ENCODE assay signal across 18 cellular contexts in genomic region chr10:86690231-86690630, GRCh38. TPM values are rescaled to one million over a fixed set of nuclear protein-coding genes. Genes with fewer than 3 reads are reported as not detected.
DNase-seq lines count a peak whose midpoint lies in the region; ATAC-seq and TF ChIP-seq lines count a peak whose summit lies in the region.
"Had no signal": no experiment of that assay in that cellular context is flagged by ENCODE, and none has a peak within 500 bp of the region (broad histone marks: within the 10 kb centered on the region; RNA-seq: fewer than 3 reads in every experiment).

No MANE protein-coding gene starts in this region.

- H3K23ac ChIP-seq in neuronal stem cell (ENCODE audit: low read depth, low read length, poor library complexity) = no peak overlapping the region

- no peak overlapping the region for H3K14ac ChIP-seq in neuronal stem cell (ENCODE audit: low read length)

- H3K36me3 ChIP-seq in heart right ventricle (peaks cover 0 to 27% (median 0%) of the 10 kb centered on the region in 9 donors), neuronal stem cell (replicated peaks in 1 of 2; ENCODE audit: control insufficient read depth in 2 of 2, insufficient read depth in 2 of 2, low read length in 2 of 2) (no peaks in the 10 kb centered on the region), thoracic aorta (peaks cover 29% of the 10 kb centered on the region)
- H3K36me3 ChIP-seq: Peyer's patch had no signal

- H3K9me3 Mint-ChIP-seq in activated naive CD4-positive, alpha-beta T cell treated with anti-CD3 and anti-CD28 coated beads, Interleukin-2, amount 50 U/mL, for 24 hours = no peaks in the 10 kb centered on the region
- no peaks in the 10 kb centered on the region for H3K9me3 Mint-ChIP-seq in activated naive CD4-positive, alpha-beta T cell treated with anti-CD3 and anti-CD28 coated beads, Interleukin-2, amount 50 U/mL, for 72 hours

- H3K27ac ChIP-seq in heart right ventricle (peak overlapping the region in 8 of 10 donors; percentile 13 to 93 (median 62)), neuronal stem cell (replicated peaks; ENCODE audit: low read length) (no peak overlapping the region), thoracic aorta (peak overlapping the region; percentile 34 to 36)
- H3K27ac ChIP-seq: Peyer's patch had no signal

- H3K4ac ChIP-seq in neuronal stem cell (ENCODE audit: low read length) = no peak overlapping the region

- H3K4me3 Mint-ChIP-seq in activated naive CD4-positive, alpha-beta T cell treated with anti-CD3 and anti-CD28 coated beads, Interleukin-2, amount 50 U/mL, for 24 hours = no peak overlapping the region

- no peak overlapping the region for H2BK120ac ChIP-seq in neuronal stem cell (ENCODE audit: low read depth, low read length)

- no peak for ATAC-seq in activated naive CD4-positive, alpha-beta T cell treated with anti-CD3 and anti-CD28 coated beads, Interleukin-2, amount 50 U/mL, for 72 hours
- ATAC-seq in heart right ventricle (peak; percentile 3 to 18 (median 6)), thoracic aorta (ENCODE audit: insufficient number of reproducible peaks, low FRiP score, low read depth) (no peak), GM19467 (IDR thresholded peaks at IDR 0.05; ENCODE audit: unreplicated experiment) (no peak)
- ATAC-seq: K562 had no signal

- H3K4me1 Mint-ChIP-seq in activated naive CD4-positive, alpha-beta T cell treated with anti-CD3 and anti-CD28 coated beads, Interleukin-2, amount 50 U/mL, for 24 hours = peaks cover 7% of the 10 kb centered on the region

- no peak overlapping the region for H4K91ac ChIP-seq in neuronal stem cell (ENCODE audit: low read depth, low read length, poor library complexity)

- H3K27ac Mint-ChIP-seq in activated naive CD4-positive, alpha-beta T cell treated with anti-CD3 and anti-CD28 coated beads, Interleukin-2, amount 50 U/mL, for 24 hours = peak overlapping the region; percentile 41
- H3K27ac Mint-ChIP-seq in activated naive CD4-positive, alpha-beta T cell treated with anti-CD3 and anti-CD28 coated beads, Interleukin-2, amount 50 U/mL, for 72 hours = peak overlapping the region in 1 of 2 donors; percentile 2

- no peak overlapping the region for H2AFZ ChIP-seq in neuronal stem cell (ENCODE audit: low read length)

- WGBS in heart right ventricle, 2 donors = 50 to 70% methylated on average over 5 of the region's 5 CpGs
- no CpG with 5 or more reads among the region's 5 CpGs for WGBS in neuronal stem cell (ENCODE audit: extremely low coverage in 2 of 2, insufficient read length in 2 of 2, insufficient replicate concordance in 1 of 2), 2 donors

- no peaks in the 10 kb centered on the region for H3K27me3 Mint-ChIP-seq in activated naive CD4-positive, alpha-beta T cell treated with anti-CD3 and anti-CD28 coated beads, Interleukin-2, amount 50 U/mL, for 24 hours

- intact Hi-C loops in heart right ventricle (cut with DNase I) = loop anchor here in 4 of 10 donors (5.0 kb wide), 2 partner anchors 207 to 212 kb away; no protein-coding TSS in a partner anchor
- intact Hi-C loops in head of caudate nucleus (cut with DNase I) = no loop called here

- no peaks in the 10 kb centered on the region for H3K36me3 Mint-ChIP-seq in activated naive CD4-positive, alpha-beta T cell treated with anti-CD3 and anti-CD28 coated beads, Interleukin-2, amount 50 U/mL, for 24 hours
- no peaks in the 10 kb centered on the region for H3K36me3 Mint-ChIP-seq in activated naive CD4-positive, alpha-beta T cell treated with anti-CD3 and anti-CD28 coated beads, Interleukin-2, amount 50 U/mL, for 72 hours

- H3K4me2 ChIP-seq in neuronal stem cell (ENCODE audit: insufficient read depth, low read length, poor library complexity, severe bottlenecking) = no peak overlapping the region

- DNase-seq in activated naive CD4-positive, alpha-beta T cell treated with anti-CD3 and anti-CD28 coated beads, Interleukin-2, amount 50 U/mL, for 72 hours (ENCODE audit: low spot score in 2 of 2) = no peak
- no peak for DNase-seq in heart right ventricle
- DNase-seq in neuronal stem cell (ENCODE audit: low spot score) = no peak
- no peak for DNase-seq in thoracic aorta (ENCODE audit: low spot score)
- no peak for DNase-seq in head of caudate nucleus
- no peak for DNase-seq in DMS53 treated with DMSO at 0.1 percent for 48 hours (lab: John Stamatoyannopoulos, UW; ENCODE audit: unreplicated experiment)
- DNase-seq: 8988T, COR-L47, DMS153, GF-D8, NCI-H1105, NCI-H2081, Peyer's patch had no signal

- H2BK12ac ChIP-seq in neuronal stem cell (ENCODE audit: low read length) = no peak overlapping the region

- H3K9me3 ChIP-seq in heart right ventricle (no peaks in the 10 kb centered on the region), neuronal stem cell (replicated peaks in 1 of 2; ENCODE audit: control insufficient read depth in 2 of 2, insufficient read depth in 1 of 2, low read depth in 1 of 2, low read length in 2 of 2) (no peaks in the 10 kb centered on the region), thoracic aorta (no peaks in the 10 kb centered on the region)
- H3K9me3 ChIP-seq: Peyer's patch had no signal

- no peak overlapping the region for H2BK5ac ChIP-seq in neuronal stem cell (ENCODE audit: low read length)

- no peak for TF ChIP-seq CTCF in heart right ventricle (IDR thresholded peaks at IDR 0.05)
- TF ChIP-seq CTCF in thoracic aorta (IDR thresholded peaks at IDR 0.05) = no peak

- H3K4me3 ChIP-seq in heart right ventricle (no peak overlapping the region), neuronal stem cell (ENCODE audit: low read length in 2 of 2) (no peak overlapping the region), thoracic aorta (no peak overlapping the region)
- H3K4me3 ChIP-seq: K562, Peyer's patch had no signal

- no peak overlapping the region for H4K8ac ChIP-seq in neuronal stem cell (ENCODE audit: low read depth, low read length)

- peaks cover 2% of the 10 kb centered on the region for H3K79me1 ChIP-seq in neuronal stem cell (ENCODE audit: low read depth, low read length)

- H3K27me3 ChIP-seq in heart right ventricle (peaks cover 0 to 17% (median 2%) of the 10 kb centered on the region in 7 donors), neuronal stem cell (ENCODE audit: control insufficient read depth in 3 of 3, insufficient read depth in 3 of 3, low read depth in 1 of 3, low read length in 3 of 3) (peaks cover 0 to 18% (median 0%) of the 10 kb centered on the region in 3 experiments), thoracic aorta (replicated peaks; ENCODE audit: insufficient read depth) (no peaks in the 10 kb centered on the region)
- H3K27me3 ChIP-seq: Peyer's patch had no signal

- H2AK5ac ChIP-seq in neuronal stem cell (ENCODE audit: low read depth, low read length) = no peak overlapping the region

- H2BK15ac ChIP-seq in neuronal stem cell (ENCODE audit: low read length) = no peak overlapping the region

- no peak overlapping the region for H3K9ac ChIP-seq in neuronal stem cell (ENCODE audit: low read depth, low read length, poor library complexity)

- H3K4me1 ChIP-seq in heart right ventricle = peaks cover 7 to 100% (median 39%) of the 10 kb centered on the region in 9 donors
- peaks cover 8 to 11% of the 10 kb centered on the region in 2 donors for H3K4me1 ChIP-seq in neuronal stem cell (ENCODE audit: control insufficient read depth in 2 of 2, insufficient read depth in 1 of 2, low read depth in 1 of 2, low read length in 2 of 2)
- H3K4me1 ChIP-seq in thoracic aorta (ENCODE audit: control insufficient read depth in 1 of 2, low read depth in 2 of 2) = peaks cover 24 to 86% of the 10 kb centered on the region in 2 donors

- H3K18ac ChIP-seq in neuronal stem cell (ENCODE audit: low read length) = peak overlapping the region; percentile 41

RNA-seq across cellular contexts. Expression of gene LDB3, which starts 21.9 kb away (rescaled TPM):
- under 1 TPM; 0.05 to 0.16 TPM for total RNA-seq in activated naive CD4-positive, alpha-beta T cell treated with anti-CD3 and anti-CD28 coated beads, Interleukin-2, amount 50 U/mL, for 72 hours
- total RNA-seq in heart right ventricle (1,000 to 10,000 TPM; 1,248 to 1,738 (median 1,513) TPM), thoracic aorta (10 to 100 TPM; 59.5 to 63.8 TPM)
- 1,000 to 10,000 TPM in 1 of 2 donors, 100 to 1,000 TPM in 1; 162 to 1,622 TPM for polyA plus RNA-seq in heart right ventricle
- 0.08 TPM for polyA plus RNA-seq in neuronal stem cell (2013, experiment 1 of 2)
- 0.11 TPM for polyA plus RNA-seq in neuronal stem cell (2013, experiment 2 of 2)
- total RNA-seq: K562 had no signal

RNA-seq across cellular contexts. Expression of gene OPN4, which starts 35.9 kb away (rescaled TPM):
- not detected for total RNA-seq in activated naive CD4-positive, alpha-beta T cell treated with anti-CD3 and anti-CD28 coated beads, Interleukin-2, amount 50 U/mL, for 72 hours
- total RNA-seq in heart right ventricle = under 1 TPM in 5 of 10 donors, not detected in 5; 0.11 to 0.27 (median 0.26) TPM
- under 1 TPM; 0.10 to 0.29 TPM for polyA plus RNA-seq in heart right ventricle
- not detected for polyA plus RNA-seq in neuronal stem cell (2013, experiment 1 of 2)
- not detected for polyA plus RNA-seq in neuronal stem cell (2013, experiment 2 of 2)
- total RNA-seq in thoracic aorta = not detected
- total RNA-seq: K562, NCI-H460, Peyer's patch had no signal
- polyA plus RNA-seq: AG04450, K562 had no signal

Comparison
In these comparisons a context has a peak if more than half of its experiments do, and no peak if none do; other contexts are left out.
1. ATAC-seq: peak in heart right ventricle (8 of 8); none in activated naive CD4-positive, alpha-beta T cell treated with anti-CD3 and anti-CD28 coated beads, Interleukin-2, amount 50 U/mL, for 72 hours (0 of 2), thoracic aorta (single experiment) and GM19467 (single experiment).
2. RNA of gene LDB3, which starts 21.9 kb away (total RNA-seq): 1,248 to 1,738 TPM in heart right ventricle and 59.5 to 63.8 TPM in thoracic aorta; 0.05 to 0.16 TPM in activated naive CD4-positive, alpha-beta T cell treated with anti-CD3 and anti-CD28 coated beads, Interleukin-2, amount 50 U/mL, for 72 hours; every median in the first group is over 10 times any median in the second.